Comparison of ENCODE assay signal across 13 cellular contexts in the genomic region with DNA sequence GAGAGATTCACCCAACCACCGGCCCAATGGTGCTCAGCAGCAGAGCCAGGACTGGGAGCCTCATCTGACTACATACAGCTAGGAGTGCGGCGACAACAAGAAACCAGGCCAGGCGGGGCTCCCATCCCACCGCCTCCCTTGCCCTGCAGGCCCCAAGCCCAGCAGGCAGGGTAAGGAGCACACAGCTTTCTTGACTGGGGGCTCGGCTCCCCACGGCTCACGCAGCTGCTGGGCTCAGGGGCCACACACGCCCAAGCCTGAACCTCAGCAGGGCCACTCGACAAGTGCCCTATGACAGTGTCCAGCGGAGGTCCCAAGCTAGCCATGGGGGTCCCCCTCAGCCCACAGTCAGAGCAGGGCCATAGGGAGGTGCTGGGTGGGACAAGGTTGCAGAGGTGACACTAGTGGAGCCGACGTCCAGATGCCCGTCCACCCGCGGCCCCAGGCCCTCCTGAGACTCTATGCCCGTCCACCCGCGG. TPM values are rescaled to one million over a fixed set of nuclear protein-coding genes. Genes with fewer than 3 reads are reported as not detected.
DNase-seq lines count a peak whose midpoint lies in the region; ATAC-seq and TF ChIP-seq lines count a peak whose summit lies in the region.
"Had no signal": no experiment of that assay in that cellular context is flagged by ENCODE, and none has a peak within 500 bp of the region (broad histone marks: within the 10 kb centered on the region; RNA-seq: fewer than 3 reads in every experiment).

No MANE protein-coding gene starts in this region.

- peak overlapping the region; percentile 77 for H3K27ac ChIP-seq in lower lobe of right lung
- H3K27ac ChIP-seq in stomach smooth muscle (ENCODE audit: low read length) = peak overlapping the region; percentile 89

- POLR2A ChIA-PET in activated CD8-positive, alpha-beta T cell treated with anti-CD3 and anti-CD28 coated beads, Interleukin-2, amount 10 ng/mL, durations not matched to agents 7 days and 5 days (lab: Charles Lee) = interaction anchor here (0.7 kb wide), 1 partner anchor 10 kb away, joined by 3 read pairs; no protein-coding TSS in a partner anchor

- peaks cover under 1% of the 10 kb centered on the region for H3K36me3 ChIP-seq in lower lobe of right lung
- H3K36me3 ChIP-seq in stomach smooth muscle (ENCODE audit: control insufficient read depth in 2 of 2, insufficient read depth in 2 of 2, low read length in 2 of 2) = peaks cover 0 to 2% of the 10 kb centered on the region in 2 donors

- CTCF ChIA-PET in activated CD8-positive, alpha-beta T cell treated with anti-CD3 and anti-CD28 coated beads, Interleukin-2, amount 10 ng/mL, durations not matched to agents 7 days and 5 days (lab: Charles Lee) = no interaction called here

- no peak for DNase-seq in HFFc6
- DNase-seq in activated CD8-positive, alpha-beta T cell treated with anti-CD3 and anti-CD28 coated beads, Interleukin-2, amount 10 ng/mL, durations not matched to agents 7 days and 5 days = no peak
- DNase-seq in lower lobe of right lung = no peak
- no peak for DNase-seq in GM19240 (ENCODE audit: insufficient read length, low spot score)
- DNase-seq in NCI-H526 (lab: John Stamatoyannopoulos, UW) = no peak
- DNase-seq: NCI-H2107; SIG-M5; stimulated activated CD4-positive, alpha-beta T cell treated with anti-CD3 and anti-CD28 coated beads, Interleukin-4, amount 100 ng/mL, for 24 hours had no signal

- H3K4me1 ChIP-seq in lower lobe of right lung (peaks cover 86% of the 10 kb centered on the region), stomach smooth muscle (ENCODE audit: control insufficient read depth, insufficient read depth, low read length) (peaks cover 90% of the 10 kb centered on the region)

- TF ChIP-seq CTCF in HFFc6 (IDR thresholded peaks at IDR 0.05) (no peak), lower lobe of right lung (IDR thresholded peaks at IDR 0.05) (no peak)

- H3K4me3 Mint-ChIP-seq in HFFc6 = no peak overlapping the region
- no peak overlapping the region for H3K4me3 Mint-ChIP-seq in activated CD8-positive, alpha-beta T cell treated with anti-CD3 and anti-CD28 coated beads, Interleukin-2, amount 10 ng/mL, durations not matched to agents 7 days and 5 days
- H3K4me3 Mint-ChIP-seq: central memory CD8-positive, alpha-beta T cell; neural crest cell had no signal

- H3K9me3 ChIP-seq in lower lobe of right lung (no peaks in the 10 kb centered on the region), stomach smooth muscle (ENCODE audit: control insufficient read depth in 2 of 2, low read length in 2 of 2) (no peaks in the 10 kb centered on the region)
- H3K9me3 ChIP-seq: heart right ventricle had no signal

- peaks cover 5% of the 10 kb centered on the region for H3K27me3 Mint-ChIP-seq in HFFc6 (ENCODE audit: insufficient read depth)
- H3K27me3 Mint-ChIP-seq in activated CD8-positive, alpha-beta T cell treated with anti-CD3 and anti-CD28 coated beads, Interleukin-2, amount 10 ng/mL, durations not matched to agents 7 days and 5 days (ENCODE audit: low read depth) = no peaks in the 10 kb centered on the region
- H3K27me3 Mint-ChIP-seq: central memory CD8-positive, alpha-beta T cell had no signal

- H3K4me3 ChIP-seq in lower lobe of right lung (peak overlapping the region; percentile 32), stomach smooth muscle (ENCODE audit: low read length in 2 of 2) (peak overlapping the region; percentile 43 to 64)

- peaks cover 55% of the 10 kb centered on the region for H3K4me1 Mint-ChIP-seq in HFFc6 (ENCODE audit: low read depth)
- H3K4me1 Mint-ChIP-seq in activated CD8-positive, alpha-beta T cell treated with anti-CD3 and anti-CD28 coated beads, Interleukin-2, amount 10 ng/mL, durations not matched to agents 7 days and 5 days (ENCODE audit: low read depth) = peaks cover 33% of the 10 kb centered on the region
- H3K4me1 Mint-ChIP-seq: neural crest cell had no signal

- peaks cover 4% of the 10 kb centered on the region; the same call in 1 of the 2 replicates for H3K36me3 Mint-ChIP-seq in HFFc6 (ENCODE audit: low read depth)
- H3K36me3 Mint-ChIP-seq in activated CD8-positive, alpha-beta T cell treated with anti-CD3 and anti-CD28 coated beads, Interleukin-2, amount 10 ng/mL, durations not matched to agents 7 days and 5 days (ENCODE audit: low read depth) = peaks cover 4% of the 10 kb centered on the region

- no peaks in the 10 kb centered on the region for H3K9me3 Mint-ChIP-seq in HFFc6
- no peaks in the 10 kb centered on the region for H3K9me3 Mint-ChIP-seq in activated CD8-positive, alpha-beta T cell treated with anti-CD3 and anti-CD28 coated beads, Interleukin-2, amount 10 ng/mL, durations not matched to agents 7 days and 5 days (ENCODE audit: insufficient read depth)
- H3K9me3 Mint-ChIP-seq: central memory CD8-positive, alpha-beta T cell; neural crest cell had no signal

- H3K27ac Mint-ChIP-seq in HFFc6 = peak overlapping the region; percentile 48; the same call in 1 of the 2 replicates
- peak overlapping the region; percentile 43 for H3K27ac Mint-ChIP-seq in activated CD8-positive, alpha-beta T cell treated with anti-CD3 and anti-CD28 coated beads, Interleukin-2, amount 10 ng/mL, durations not matched to agents 7 days and 5 days

- H3K9ac ChIP-seq in stomach smooth muscle (ENCODE audit: low read length in 2 of 2) = peak overlapping the region; percentile 55 to 60

- intact Hi-C loops in lower lobe of right lung (cut with DNase I) = no loop called here

- no peaks in the 10 kb centered on the region for H3K27me3 ChIP-seq in lower lobe of right lung (ENCODE audit: low read depth)
- no peaks in the 10 kb centered on the region for H3K27me3 ChIP-seq in stomach smooth muscle (ENCODE audit: control insufficient read depth in 1 of 2, insufficient read depth in 2 of 2, low read length in 2 of 2)
- H3K27me3 ChIP-seq: heart right ventricle had no signal

- no peak for ATAC-seq in activated CD8-positive, alpha-beta T cell treated with anti-CD3 and anti-CD28 coated beads, Interleukin-2, amount 10 ng/mL, durations not matched to agents 7 days and 5 days
- ATAC-seq in lower lobe of right lung (no peak), HG03045 (IDR thresholded peaks at IDR 0.05; ENCODE audit: unreplicated experiment) (no peak)

RNA-seq across cellular contexts. Expression of a gene that starts 13.7 kb away (rescaled TPM):
- total RNA-seq in HFFc6 (2021; fragmentation: NEBNext Ultra II Directional; extraction: Animal tissue kit (Norgen Biotek cat#: 25700)) = 100 to 1,000 TPM; 238 to 293 (median 264) TPM
- 100 to 1,000 TPM; 226 to 230 TPM for total RNA-seq in activated CD8-positive, alpha-beta T cell treated with anti-CD3 and anti-CD28 coated beads, Interleukin-2, amount 10 ng/mL, durations not matched to agents 7 days and 5 days
- 164 TPM for total RNA-seq in lower lobe of right lung

RNA-seq across cellular contexts. Expression of a gene that starts 32.3 kb away (rescaled TPM):
- total RNA-seq in HFFc6 (2021; fragmentation: NEBNext Ultra II Directional; extraction: Animal tissue kit (Norgen Biotek cat#: 25700)) = 10 to 100 TPM; 13.3 to 28.2 (median 22.2) TPM
- total RNA-seq in activated CD8-positive, alpha-beta T cell treated with anti-CD3 and anti-CD28 coated beads, Interleukin-2, amount 10 ng/mL, durations not matched to agents 7 days and 5 days = 100 to 1,000 TPM; 126 to 132 TPM
- 3.5 TPM for total RNA-seq in lower lobe of right lung

RNA-seq across cellular contexts. Expression of a gene that starts 40.4 kb away (rescaled TPM):
- 100 to 1,000 TPM; 123 to 163 (median 130) TPM for total RNA-seq in HFFc6 (2021; fragmentation: NEBNext Ultra II Directional; extraction: Animal tissue kit (Norgen Biotek cat#: 25700))
- 100 to 1,000 TPM; 140 to 141 TPM for total RNA-seq in activated CD8-positive, alpha-beta T cell treated with anti-CD3 and anti-CD28 coated beads, Interleukin-2, amount 10 ng/mL, durations not matched to agents 7 days and 5 days
- total RNA-seq in lower lobe of right lung = 87.8 TPM

Comparison
In these comparisons a context has a peak if more than half of its experiments do, and no peak if none do; other contexts are left out.
1. RNA of a gene that starts 32.3 kb away (total RNA-seq): 126 to 132 TPM in activated CD8-positive, alpha-beta T cell treated with anti-CD3 and anti-CD28 coated beads, Interleukin-2, amount 10 ng/mL, durations not matched to agents 7 days and 5 days; 13.3 to 28.2 TPM in HFFc6 and 3.5 TPM in lower lobe of right lung (single experiment); every median in the first group is over 4 times any median in the second.